Comparison of ENCODE assay signal across 9 cellular contexts in genomic region chr10:92517034-92517655, GRCh38. TPM values are rescaled to one million over a fixed set of nuclear protein-coding genes. Genes with fewer than 3 reads are reported as not detected.
A peak's percentile ranks its signal among the peaks of the same experiment; 100 is the strongest.
DNase-seq lines count a peak whose midpoint lies in the region; ATAC-seq and TF ChIP-seq lines count a peak whose summit lies in the region.
"Had no signal": no experiment of that assay in that cellular context is flagged by ENCODE, and none has a peak within 500 bp of the region (broad histone marks: within the 10 kb centered on the region; RNA-seq: fewer than 3 reads in every experiment).

No MANE protein-coding gene starts in this region.

- ATAC-seq in GM19043 (IDR thresholded peaks at IDR 0.05; ENCODE audit: low read depth, unreplicated experiment), result peak; percentile 83
- peak; percentile 87 for ATAC-seq in RWPE2 (ENCODE audit: low read depth)

- H3K9me3 Mint-ChIP-seq in activated T-helper 2 cell treated with anti-CD3 and anti-CD28 coated beads, Interferon-gamma antibody, Interleukin-2, Interleukin-4, amounts not matched to agents 10 μg/mL and 5 μg/mL and 100 μg/mL, durations not matched to agents 14 hours and 24 hours and 36 hours, result no peaks in the 10 kb centered on the region
- H3K9me3 Mint-ChIP-seq in type B pancreatic cell, result no peaks in the 10 kb centered on the region
- H3K9me3 Mint-ChIP-seq: IgD-negative memory B cell had no signal

- H3K36me3 Mint-ChIP-seq in activated T-helper 2 cell treated with anti-CD3 and anti-CD28 coated beads, Interferon-gamma antibody, Interleukin-2, Interleukin-4, amounts not matched to agents 10 μg/mL and 5 μg/mL and 100 μg/mL, durations not matched to agents 14 hours and 24 hours and 36 hours (ENCODE audit: low read depth), result peaks cover 23% of the 10 kb centered on the region
- H3K36me3 Mint-ChIP-seq in type B pancreatic cell, result peaks cover 8% of the 10 kb centered on the region

- intact Hi-C loops in activated T-helper 2 cell treated with anti-CD3 and anti-CD28 coated beads, Interferon-gamma antibody, Interleukin-2, Interleukin-4, amounts not matched to agents 10 μg/mL and 5 μg/mL and 100 μg/mL, durations not matched to agents 14 hours and 24 hours and 36 hours (cut with micrococcal nuclease), result loop anchor here (1.0 to 10.0 kb wide), 2 partner anchors 57 to 368 kb away; partner anchors contain the start of gene IDE
- intact Hi-C loops in ovary (cut with DNase I), result loop anchor here (2.0 to 5.0 kb wide), 3 partner anchors 55 to 58 kb away; partner anchors contain the start of gene IDE (in 3 of the 4)

- H3K27ac ChIP-seq in C4-2B (no peak overlapping the region), RWPE2 (ENCODE audit: poor library complexity, severe bottlenecking) (no peak overlapping the region), ovary (no peak overlapping the region)

- H3K27me3 Mint-ChIP-seq in activated T-helper 2 cell treated with anti-CD3 and anti-CD28 coated beads, Interferon-gamma antibody, Interleukin-2, Interleukin-4, amounts not matched to agents 10 μg/mL and 5 μg/mL and 100 μg/mL, durations not matched to agents 14 hours and 24 hours and 36 hours (ENCODE audit: low read depth), result no peaks in the 10 kb centered on the region
- no peaks in the 10 kb centered on the region for H3K27me3 Mint-ChIP-seq in type B pancreatic cell
- H3K27me3 Mint-ChIP-seq: IgD-negative memory B cell had no signal

- no peak overlapping the region for H3K4me3 ChIP-seq in RWPE2 (ENCODE audit: severe bottlenecking)
- H3K4me3 ChIP-seq in foreskin fibroblast (ENCODE audit: low read depth in 1 of 2, low read length in 2 of 2), result no peak overlapping the region
- H3K4me3 ChIP-seq in ovary, result no peak overlapping the region

- H3K27me3 ChIP-seq in RWPE2 (ENCODE audit: insufficient read depth, poor library complexity, severe bottlenecking), result no peaks in the 10 kb centered on the region
- no peaks in the 10 kb centered on the region for H3K27me3 ChIP-seq in ovary

- WGBS in ovary, 3 donors, result 35 to 44% (median 40%) methylated on average over 3 of the region's 3 CpGs

- no peaks in the 10 kb centered on the region for H3K9me3 ChIP-seq in RWPE2 (ENCODE audit: severe bottlenecking)
- no peaks in the 10 kb centered on the region for H3K9me3 ChIP-seq in ovary

- H3K4me1 ChIP-seq in RWPE2 (ENCODE audit: insufficient read depth, poor library complexity, severe bottlenecking) (no peaks in the 10 kb centered on the region), ovary (ENCODE audit: insufficient read depth) (no peaks in the 10 kb centered on the region)

- TF ChIP-seq CTCF in C4-2B (conservative IDR thresholded peaks at IDR 0.05), result peak; percentile 92
- TF ChIP-seq CTCF in LNCAP (IDR thresholded peaks at IDR 0.05), result peak; percentile 80
- peak; percentile 90 for TF ChIP-seq CTCF in RWPE2 (IDR thresholded peaks at IDR 0.05; ENCODE audit: poor library complexity, severe bottlenecking)
- peak; percentile 70 for TF ChIP-seq CTCF in foreskin fibroblast (IDR thresholded peaks at IDR 0.05; ENCODE audit: low read depth, low read length)
- TF ChIP-seq CTCF in ovary (IDR thresholded peaks at IDR 0.05), result peak; percentile 61 to 66 (median 65)
- TF ChIP-seq CTCF in type B pancreatic cell (conservative IDR thresholded peaks at IDR 0.05), result peak; percentile 91

- no peak overlapping the region for H3K27ac Mint-ChIP-seq in activated T-helper 2 cell treated with anti-CD3 and anti-CD28 coated beads, Interferon-gamma antibody, Interleukin-2, Interleukin-4, amounts not matched to agents 10 μg/mL and 5 μg/mL and 100 μg/mL, durations not matched to agents 14 hours and 24 hours and 36 hours
- H3K27ac Mint-ChIP-seq in type B pancreatic cell, result no peak overlapping the region
- H3K27ac Mint-ChIP-seq: IgD-negative memory B cell had no signal

- DNase-seq in RWPE2 (ENCODE audit: low spot score) (no peak), foreskin fibroblast (peak; percentile 58 to 87), ovary (peak in 4 of 5 donors; percentile 30 to 73 (median 54)), type B pancreatic cell (ENCODE audit: extremely low spot score, unreplicated experiment) (no peak)
- DNase-seq in activated T-helper 2 cell treated with anti-CD3 and anti-CD28 coated beads, Interferon-gamma antibody, Interleukin-2, Interleukin-4, amounts not matched to agents 10 μg/mL and 5 μg/mL and 100 μg/mL, durations not matched to agents 14 hours and 24 hours and 36 hours (ENCODE audit: low spot score), result peak; percentile 34

- H3K4me1 Mint-ChIP-seq in activated T-helper 2 cell treated with anti-CD3 and anti-CD28 coated beads, Interferon-gamma antibody, Interleukin-2, Interleukin-4, amounts not matched to agents 10 μg/mL and 5 μg/mL and 100 μg/mL, durations not matched to agents 14 hours and 24 hours and 36 hours (ENCODE audit: low read depth), result peaks cover 6% of the 10 kb centered on the region
- H3K4me1 Mint-ChIP-seq in type B pancreatic cell (ENCODE audit: unreplicated experiment), result peaks cover 5% of the 10 kb centered on the region

- no peak overlapping the region for H3K4me3 Mint-ChIP-seq in activated T-helper 2 cell treated with anti-CD3 and anti-CD28 coated beads, Interferon-gamma antibody, Interleukin-2, Interleukin-4, amounts not matched to agents 10 μg/mL and 5 μg/mL and 100 μg/mL, durations not matched to agents 14 hours and 24 hours and 36 hours (ENCODE audit: low read depth)
- H3K4me3 Mint-ChIP-seq in type B pancreatic cell, result no peak overlapping the region
- H3K4me3 Mint-ChIP-seq: IgD-negative memory B cell had no signal

- no peak for TF ChIP-seq POLR2A in ovary (IDR thresholded peaks at IDR 0.05)

- no peak for TF ChIP-seq EP300 in ovary (IDR thresholded peaks at IDR 0.05)

- H3K36me3 ChIP-seq in RWPE2 (ENCODE audit: low read depth) (peaks cover 36% of the 10 kb centered on the region), ovary (no peaks in the 10 kb centered on the region)

RNA-seq across cellular contexts. Expression of gene IDE, which starts 56.7 kb away (rescaled TPM):
- 45.3 and 47.2 TPM in 2 replicates for total RNA-seq in activated T-helper 2 cell treated with anti-CD3 and anti-CD28 coated beads, Interferon-gamma antibody, Interleukin-2, Interleukin-4, amounts not matched to agents 10 μg/mL and 5 μg/mL and 100 μg/mL, durations not matched to agents 14 hours and 24 hours and 36 hours
- total RNA-seq in ovary (10 to 100 TPM; 14.3 to 34.1 (median 28.2) TPM), type B pancreatic cell (ENCODE audit: low replicate concordance) (35.4 and 35.9 TPM in 2 replicates)
- 10 to 100 TPM in 1 of 2 donors, 1 to 10 TPM in 1; 5.8 to 18.4 TPM for polyA plus RNA-seq in ovary

Comparison
In these comparisons a context has a peak if more than half of its experiments do, and no peak if none do; other contexts are left out.
1. DNase-seq: peak in activated T-helper 2 cell treated with anti-CD3 and anti-CD28 coated beads, Interferon-gamma antibody, Interleukin-2, Interleukin-4, amounts not matched to agents 10 μg/mL and 5 μg/mL and 100 μg/mL, durations not matched to agents 14 hours and 24 hours and 36 hours (single experiment), foreskin fibroblast (2 of 2) and ovary (4 of 5); none in RWPE2 (single experiment) and type B pancreatic cell (single experiment).
2. Peak in every context shown above with its lines, with median percentiles within 50 percentile points of each other: CTCF ChIP-seq.